ENCODE assay signal across 10 cellular contexts in genomic region chr19:51297406-51297805, GRCh38. TPM values are rescaled to one million over a fixed set of nuclear protein-coding genes. Genes with fewer than 3 reads are reported as not detected.
"Had no signal": no experiment of that assay in that cellular context is flagged by ENCODE, and none has a peak within 500 bp of the region (broad histone marks: within the 10 kb centered on the region; RNA-seq: fewer than 3 reads in every experiment).

No MANE protein-coding gene starts in this region.

- FAIRE-seq: H54 had no signal

- H2AFZ ChIP-seq: GM23248, GM23338 had no signal

- H3K4me1 ChIP-seq: HAP-1 had no signal

- DNase-seq: GM23248, GOT3, H7, H9, HCEC 1CT, HFFc6 had no signal

- H3K27ac ChIP-seq: GM23248 had no signal

- H3K4me3 ChIP-seq: GM23248, GM23338, HAP-1 had no signal

- H3K9me3 ChIP-seq: HAP-1 had no signal

- H3K9ac ChIP-seq: GM23248 had no signal

- ATAC-seq: GM23338, HCT116 had no signal

- H3K36me3 ChIP-seq: HAP-1 had no signal

- H3K4me2 ChIP-seq: GM23338 had no signal

RNA-seq across cellular contexts. Expression of gene IGLON5, which starts 14.0 kb away (rescaled TPM):
- total RNA-seq: GM23248, HFFc6 had no signal
- polyA plus RNA-seq: GM23248 had no signal

RNA-seq across cellular contexts. Expression of gene SIGLECL1, which starts 46.5 kb away (rescaled TPM):
- total RNA-seq: GM23248, GM23338, H7, H9, HFFc6 had no signal
- polyA plus RNA-seq: GM23248, GM23338 had no signal
